27 cellular contexts compared by ENCODE assay signal in genomic region chr2:7983912-7984311, GRCh38.
"Had no signal": no experiment of that assay in that cellular context is flagged by ENCODE, and none has a peak within 500 bp of the region (broad histone marks: within the 10 kb centered on the region; RNA-seq: fewer than 3 reads in every experiment).

No MANE protein-coding gene starts in this region.

- H3K4me1 ChIP-seq: prostate gland, right lobe of liver, thyroid gland, tibial nerve, upper lobe of left lung, vagina had no signal

- ATAC-seq: naive thymus-derived CD8-positive, alpha-beta T cell; pancreas; right cardiac atrium; right lobe of liver had no signal

- DNase-seq: naive B cell; naive thymus-derived CD8-positive, alpha-beta T cell; nephron progenitor cell; nucleus accumbens; pancreas; right cardiac atrium; right lobe of liver; stimulated activated CD4-positive, alpha-beta T cell treated with anti-CD3 and anti-CD28 coated beads, Interleukin-15, amount 100 ng/mL, for 24 hours; stimulated activated CD4-positive, alpha-beta T cell treated with anti-CD3 and anti-CD28 coated beads, Interleukin-2, amount 100 ng/mL, for 24 hours; stimulated activated CD4-positive, alpha-beta T cell treated with anti-CD3 and anti-CD28 coated beads, Interleukin-2, amount 100 ng/mL, for 48 hours; stimulated activated CD4-positive, alpha-beta T cell treated with anti-CD3 and anti-CD28 coated beads, Interleukin-4, amount 100 ng/mL, for 24 hours; stimulated activated naive B cell treated with anti-CD40 and anti-IgM and Interleukin-4, amounts not matched to agents 10 μg/mL and 1 μg/mL and 100 μg/mL, for 72 hours; stimulated activated naive CD4-positive, alpha-beta T cell treated with Interleukin-2 at 50 U/mL for 16 hours; stomach; thyroid gland; trophoblast cell; upper lobe of left lung had no signal

- H3K4me1 Mint-ChIP-seq: neural crest cell had no signal

- H3K27me3 Mint-ChIP-seq: naive thymus-derived CD8-positive, alpha-beta T cell; stimulated activated naive CD8-positive, alpha-beta T cell treated with anti-CD3 and anti-CD28 coated beads, Interleukin-15, Interleukin-2, amounts not matched to agents 100 ng/mL and 50 ng/mL, for 24 hours had no signal

- H3K4me3 Mint-ChIP-seq: naive B cell; naive thymus-derived CD8-positive, alpha-beta T cell; nephron progenitor cell; neural crest cell; stimulated activated naive B cell treated with anti-CD40 and anti-IgM and Interleukin-4, amounts not matched to agents 10 μg/mL and 1 μg/mL and 100 μg/mL, for 72 hours; stimulated activated naive CD8-positive, alpha-beta T cell treated with anti-CD3 and anti-CD28 coated beads, Interleukin-15, Interleukin-2, amounts not matched to agents 100 ng/mL and 50 ng/mL, for 24 hours had no signal

- H3K9me3 ChIP-seq: neutrophil, pancreas, prostate gland, right lobe of liver, thyroid gland, vagina had no signal

- H3K27ac Mint-ChIP-seq: naive B cell; naive thymus-derived CD8-positive, alpha-beta T cell; nephron progenitor cell; stimulated activated naive B cell treated with anti-CD40 and anti-IgM and Interleukin-4, amounts not matched to agents 10 μg/mL and 1 μg/mL and 100 μg/mL, for 72 hours had no signal

- H3K27ac ChIP-seq: neutrophil, pancreas, prostate gland, right lobe of liver, skin epidermis, stomach, thoracic aorta, thyroid gland, tibial nerve, upper lobe of left lung, vagina had no signal

- FAIRE-seq: pancreas, urothelium cell line had no signal

- H3K36me3 ChIP-seq: neutrophil, pancreas, prostate gland, right lobe of liver, stomach, thoracic aorta, thyroid gland, tibial nerve, upper lobe of left lung, vagina had no signal

- H3K27me3 ChIP-seq: neutrophil, pancreas, right lobe of liver, stomach, thyroid gland, tibial nerve, upper lobe of left lung, vagina had no signal

- H3K36me3 Mint-ChIP-seq: naive B cell; naive thymus-derived CD8-positive, alpha-beta T cell; stimulated activated effector memory CD8-positive, alpha-beta T cell treated with anti-CD3 and anti-CD28 coated beads, Interleukin-12 subunit alpha, Interleukin-12 subunit beta, amount 100 ng/mL, for 72 hours; stimulated activated naive B cell treated with anti-CD40 and anti-IgM and Interleukin-4, amounts not matched to agents 10 μg/mL and 1 μg/mL and 100 μg/mL, for 72 hours had no signal

- H3K4me3 ChIP-seq: pancreas, prostate gland, right lobe of liver, skin epidermis, stomach, thoracic aorta, thyroid gland, tibial nerve, upper lobe of left lung, vagina had no signal
